ENCODE assay signal across 1 cellular context in genomic region chr15:63474810-63475316, GRCh38.
A peak's percentile ranks its signal among the peaks of the same experiment; 100 is the strongest.
TF ChIP-seq lines count a peak whose summit lies in the region.

No MANE protein-coding gene starts in this region.

TF ChIP-seq in GM12878, 131 proteins besides CTCF, POLR2A, EP300 and RAD21 (continued from another document and continues in another):
- TF ChIP-seq ZNF592 (IDR thresholded peaks at IDR 0.05) (no peak), PML (IDR thresholded peaks at IDR 0.05; ENCODE audit: low read length) (no peak; the same call in 1 of the 2 replicates), ZSCAN29 (IDR thresholded peaks at IDR 0.05) (peak; percentile 51; the same call in 1 of the 2 replicates), ZBED1 (IDR thresholded peaks at IDR 0.05; ENCODE audit: borderline replicate concordance) (no peak), POU2F2 (IDR thresholded peaks at IDR 0.05; ENCODE audit: borderline replicate concordance, low read depth, low read length) (peak; percentile 73; the same call in 1 of the 3 replicates), SMARCA5 (IDR thresholded peaks at IDR 0.05) (no peak), SREBF2 (IDR thresholded peaks at IDR 0.05; ENCODE audit: low read length) (no peak), SMC3 (IDR thresholded peaks at IDR 0.05; ENCODE audit: borderline replicate concordance, low read length) (no peak), E2F8 (IDR thresholded peaks at IDR 0.05; ENCODE audit: low read depth, partially characterized antibody) (no peak), MEF2B (IDR thresholded peaks at IDR 0.05; ENCODE audit: partially characterized antibody, poor library complexity, severe bottlenecking) (no peak), NR2C1 (IDR thresholded peaks at IDR 0.05) (no peak), TCF7 (IDR thresholded peaks at IDR 0.05; ENCODE audit: borderline replicate concordance) (no peak), SP1 (IDR thresholded peaks at IDR 0.05; ENCODE audit: low read depth, low read length) (no peak), GABPA (IDR thresholded peaks at IDR 0.05; ENCODE audit: low read depth) (no peak), HCFC1 (IDR thresholded peaks at IDR 0.05; ENCODE audit: low read length) (no peak), RFX5 (IDR thresholded peaks at IDR 0.05; ENCODE audit: low read depth, low read length) (0 out of 2 replicates have a peak, but pooled peaks have one; percentile 9), POLR2AphosphoS5 (IDR thresholded peaks at IDR 0.05; ENCODE audit: low read length) (peak; percentile 71), CREM (IDR thresholded peaks at IDR 0.05; ENCODE audit: low read depth) (peak; percentile 77; the same call in 1 of the 2 replicates), REST (IDR thresholded peaks at IDR 0.05; ENCODE audit: low read depth, low read length) (0 out of 2 replicates have a peak, but pooled peaks have one; percentile 14)
- TF ChIP-seq, protein P1, sequence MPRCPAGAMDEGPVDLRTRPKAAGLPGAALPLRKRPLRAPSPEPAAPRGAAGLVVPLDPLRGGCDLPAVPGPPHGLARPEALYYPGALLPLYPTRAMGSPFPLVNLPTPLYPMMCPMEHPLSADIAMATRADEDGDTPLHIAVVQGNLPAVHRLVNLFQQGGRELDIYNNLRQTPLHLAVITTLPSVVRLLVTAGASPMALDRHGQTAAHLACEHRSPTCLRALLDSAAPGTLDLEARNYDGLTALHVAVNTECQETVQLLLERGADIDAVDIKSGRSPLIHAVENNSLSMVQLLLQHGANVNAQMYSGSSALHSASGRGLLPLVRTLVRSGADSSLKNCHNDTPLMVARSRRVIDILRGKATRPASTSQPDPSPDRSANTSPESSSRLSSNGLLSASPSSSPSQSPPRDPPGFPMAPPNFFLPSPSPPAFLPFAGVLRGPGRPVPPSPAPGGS (IDR thresholded peaks at IDR 0.05; ENCODE audit: borderline replicate concordance, insufficient read depth, low read depth, low read length, poor library complexity, severe bottlenecking) = peak; percentile 76
- TF ChIP-seq, protein P2, sequence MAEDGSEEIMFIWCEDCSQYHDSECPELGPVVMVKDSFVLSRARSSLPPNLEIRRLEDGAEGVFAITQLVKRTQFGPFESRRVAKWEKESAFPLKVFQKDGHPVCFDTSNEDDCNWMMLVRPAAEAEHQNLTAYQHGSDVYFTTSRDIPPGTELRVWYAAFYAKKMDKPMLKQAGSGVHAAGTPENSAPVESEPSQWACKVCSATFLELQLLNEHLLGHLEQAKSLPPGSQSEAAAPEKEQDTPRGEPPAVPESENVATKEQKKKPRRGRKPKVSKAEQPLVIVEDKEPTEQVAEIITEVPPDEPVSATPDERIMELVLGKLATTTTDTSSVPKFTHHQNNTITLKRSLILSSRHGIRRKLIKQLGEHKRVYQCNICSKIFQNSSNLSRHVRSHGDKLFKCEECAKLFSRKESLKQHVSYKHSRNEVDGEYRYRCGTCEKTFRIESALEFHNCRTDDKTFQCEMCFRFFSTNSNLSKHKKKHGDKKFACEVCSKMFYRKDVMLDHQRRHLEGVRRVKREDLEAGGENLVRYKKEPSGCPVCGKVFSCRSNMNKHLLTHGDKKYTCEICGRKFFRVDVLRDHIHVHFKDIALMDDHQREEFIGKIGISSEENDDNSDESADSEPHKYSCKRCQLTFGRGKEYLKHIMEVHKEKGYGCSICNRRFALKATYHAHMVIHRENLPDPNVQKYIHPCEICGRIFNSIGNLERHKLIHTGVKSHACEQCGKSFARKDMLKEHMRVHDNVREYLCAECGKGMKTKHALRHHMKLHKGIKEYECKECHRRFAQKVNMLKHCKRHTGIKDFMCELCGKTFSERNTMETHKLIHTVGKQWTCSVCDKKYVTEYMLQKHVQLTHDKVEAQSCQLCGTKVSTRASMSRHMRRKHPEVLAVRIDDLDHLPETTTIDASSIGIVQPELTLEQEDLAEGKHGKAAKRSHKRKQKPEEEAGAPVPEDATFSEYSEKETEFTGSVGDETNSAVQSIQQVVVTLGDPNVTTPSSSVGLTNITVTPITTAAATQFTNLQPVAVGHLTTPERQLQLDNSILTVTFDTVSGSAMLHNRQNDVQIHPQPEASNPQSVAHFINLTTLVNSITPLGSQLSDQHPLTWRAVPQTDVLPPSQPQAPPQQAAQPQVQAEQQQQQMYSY (CRISPR knock-in tag; IDR thresholded peaks at IDR 0.05) = no peak
- TF ChIP-seq, protein P3, sequence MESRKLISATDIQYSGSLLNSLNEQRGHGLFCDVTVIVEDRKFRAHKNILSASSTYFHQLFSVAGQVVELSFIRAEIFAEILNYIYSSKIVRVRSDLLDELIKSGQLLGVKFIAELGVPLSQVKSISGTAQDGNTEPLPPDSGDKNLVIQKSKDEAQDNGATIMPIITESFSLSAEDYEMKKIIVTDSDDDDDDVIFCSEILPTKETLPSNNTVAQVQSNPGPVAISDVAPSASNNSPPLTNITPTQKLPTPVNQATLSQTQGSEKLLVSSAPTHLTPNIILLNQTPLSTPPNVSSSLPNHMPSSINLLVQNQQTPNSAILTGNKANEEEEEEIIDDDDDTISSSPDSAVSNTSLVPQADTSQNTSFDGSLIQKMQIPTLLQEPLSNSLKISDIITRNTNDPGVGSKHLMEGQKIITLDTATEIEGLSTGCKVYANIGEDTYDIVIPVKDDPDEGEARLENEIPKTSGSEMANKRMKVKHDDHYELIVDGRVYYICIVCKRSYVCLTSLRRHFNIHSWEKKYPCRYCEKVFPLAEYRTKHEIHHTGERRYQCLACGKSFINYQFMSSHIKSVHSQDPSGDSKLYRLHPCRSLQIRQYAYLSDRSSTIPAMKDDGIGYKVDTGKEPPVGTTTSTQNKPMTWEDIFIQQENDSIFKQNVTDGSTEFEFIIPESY (IDR thresholded peaks at IDR 0.05) = no peak
- TF ChIP-seq, protein P4, sequence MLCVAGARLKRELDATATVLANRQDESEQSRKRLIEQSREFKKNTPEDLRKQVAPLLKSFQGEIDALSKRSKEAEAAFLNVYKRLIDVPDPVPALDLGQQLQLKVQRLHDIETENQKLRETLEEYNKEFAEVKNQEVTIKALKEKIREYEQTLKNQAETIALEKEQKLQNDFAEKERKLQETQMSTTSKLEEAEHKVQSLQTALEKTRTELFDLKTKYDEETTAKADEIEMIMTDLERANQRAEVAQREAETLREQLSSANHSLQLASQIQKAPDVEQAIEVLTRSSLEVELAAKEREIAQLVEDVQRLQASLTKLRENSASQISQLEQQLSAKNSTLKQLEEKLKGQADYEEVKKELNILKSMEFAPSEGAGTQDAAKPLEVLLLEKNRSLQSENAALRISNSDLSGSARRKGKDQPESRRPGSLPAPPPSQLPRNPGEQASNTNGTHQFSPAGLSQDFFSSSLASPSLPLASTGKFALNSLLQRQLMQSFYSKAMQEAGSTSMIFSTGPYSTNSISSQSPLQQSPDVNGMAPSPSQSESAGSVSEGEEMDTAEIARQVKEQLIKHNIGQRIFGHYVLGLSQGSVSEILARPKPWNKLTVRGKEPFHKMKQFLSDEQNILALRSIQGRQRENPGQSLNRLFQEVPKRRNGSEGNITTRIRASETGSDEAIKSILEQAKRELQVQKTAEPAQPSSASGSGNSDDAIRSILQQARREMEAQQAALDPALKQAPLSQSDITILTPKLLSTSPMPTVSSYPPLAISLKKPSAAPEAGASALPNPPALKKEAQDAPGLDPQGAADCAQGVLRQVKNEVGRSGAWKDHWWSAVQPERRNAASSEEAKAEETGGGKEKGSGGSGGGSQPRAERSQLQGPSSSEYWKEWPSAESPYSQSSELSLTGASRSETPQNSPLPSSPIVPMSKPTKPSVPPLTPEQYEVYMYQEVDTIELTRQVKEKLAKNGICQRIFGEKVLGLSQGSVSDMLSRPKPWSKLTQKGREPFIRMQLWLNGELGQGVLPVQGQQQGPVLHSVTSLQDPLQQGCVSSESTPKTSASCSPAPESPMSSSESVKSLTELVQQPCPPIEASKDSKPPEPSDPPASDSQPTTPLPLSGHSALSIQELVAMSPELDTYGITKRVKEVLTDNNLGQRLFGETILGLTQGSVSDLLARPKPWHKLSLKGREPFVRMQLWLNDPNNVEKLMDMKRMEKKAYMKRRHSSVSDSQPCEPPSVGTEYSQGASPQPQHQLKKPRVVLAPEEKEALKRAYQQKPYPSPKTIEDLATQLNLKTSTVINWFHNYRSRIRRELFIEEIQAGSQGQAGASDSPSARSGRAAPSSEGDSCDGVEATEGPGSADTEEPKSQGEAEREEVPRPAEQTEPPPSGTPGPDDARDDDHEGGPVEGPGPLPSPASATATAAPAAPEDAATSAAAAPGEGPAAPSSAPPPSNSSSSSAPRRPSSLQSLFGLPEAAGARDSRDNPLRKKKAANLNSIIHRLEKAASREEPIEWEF (IDR thresholded peaks at IDR 0.05; ENCODE audit: insufficient replicate concordance, low read depth, low read length) = peak; percentile 65
- TF ChIP-seq, protein P5, sequence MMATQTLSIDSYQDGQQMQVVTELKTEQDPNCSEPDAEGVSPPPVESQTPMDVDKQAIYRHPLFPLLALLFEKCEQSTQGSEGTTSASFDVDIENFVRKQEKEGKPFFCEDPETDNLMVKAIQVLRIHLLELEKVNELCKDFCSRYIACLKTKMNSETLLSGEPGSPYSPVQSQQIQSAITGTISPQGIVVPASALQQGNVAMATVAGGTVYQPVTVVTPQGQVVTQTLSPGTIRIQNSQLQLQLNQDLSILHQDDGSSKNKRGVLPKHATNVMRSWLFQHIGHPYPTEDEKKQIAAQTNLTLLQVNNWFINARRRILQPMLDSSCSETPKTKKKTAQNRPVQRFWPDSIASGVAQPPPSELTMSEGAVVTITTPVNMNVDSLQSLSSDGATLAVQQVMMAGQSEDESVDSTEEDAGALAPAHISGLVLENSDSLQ (IDR thresholded peaks at IDR 0.05) = peak; percentile 97
